1 cellular context compared by ENCODE assay signal in genomic region chr3:194584435-194584776, GRCh38.
A peak's percentile ranks its signal among the peaks of the same experiment; 100 is the strongest.
TF ChIP-seq lines count a peak whose summit lies in the region.

No MANE protein-coding gene starts in this region.

TF ChIP-seq in GM12878, 131 proteins besides CTCF, POLR2A, EP300 and RAD21 (continued from another document):
- no peak for TF ChIP-seq NR2C2 (IDR thresholded peaks at IDR 0.05; ENCODE audit: borderline replicate concordance, control insufficient read depth, insufficient read length, low read depth)
- no peak for TF ChIP-seq ZNF207 (IDR thresholded peaks at IDR 0.05; ENCODE audit: borderline replicate concordance)
- TF ChIP-seq SMAD5 (IDR thresholded peaks at IDR 0.05; ENCODE audit: low read depth), result 0 out of 2 replicates have a peak, but pooled peaks have one; percentile 12
- TF ChIP-seq ASH2L (IDR thresholded peaks at IDR 0.05; ENCODE audit: borderline replicate concordance, low read depth), result no peak
- no peak for TF ChIP-seq POU2F2 (IDR thresholded peaks at IDR 0.05; ENCODE audit: borderline replicate concordance, low read depth, low read length)
- TF ChIP-seq NR2C1 (IDR thresholded peaks at IDR 0.05), result no peak
- TF ChIP-seq SIX5 (IDR thresholded peaks at IDR 0.05; ENCODE audit: low read depth, low read length, severe bottlenecking), result no peak
- TF ChIP-seq TCF7 (IDR thresholded peaks at IDR 0.05; ENCODE audit: borderline replicate concordance), result no peak
- no peak for TF ChIP-seq ZBTB33 (IDR thresholded peaks at IDR 0.05)
- 0 out of 2 replicates have a peak, but pooled peaks have one; percentile 0 for TF ChIP-seq MTA3 (IDR thresholded peaks at IDR 0.05; ENCODE audit: borderline replicate concordance, low read length)
- no peak for TF ChIP-seq SMAD1 (IDR thresholded peaks at IDR 0.05; ENCODE audit: low read depth, partially characterized antibody)
TF ChIP-seq in GM12878: peak in this region for 2.
